In the genomic region with DNA sequence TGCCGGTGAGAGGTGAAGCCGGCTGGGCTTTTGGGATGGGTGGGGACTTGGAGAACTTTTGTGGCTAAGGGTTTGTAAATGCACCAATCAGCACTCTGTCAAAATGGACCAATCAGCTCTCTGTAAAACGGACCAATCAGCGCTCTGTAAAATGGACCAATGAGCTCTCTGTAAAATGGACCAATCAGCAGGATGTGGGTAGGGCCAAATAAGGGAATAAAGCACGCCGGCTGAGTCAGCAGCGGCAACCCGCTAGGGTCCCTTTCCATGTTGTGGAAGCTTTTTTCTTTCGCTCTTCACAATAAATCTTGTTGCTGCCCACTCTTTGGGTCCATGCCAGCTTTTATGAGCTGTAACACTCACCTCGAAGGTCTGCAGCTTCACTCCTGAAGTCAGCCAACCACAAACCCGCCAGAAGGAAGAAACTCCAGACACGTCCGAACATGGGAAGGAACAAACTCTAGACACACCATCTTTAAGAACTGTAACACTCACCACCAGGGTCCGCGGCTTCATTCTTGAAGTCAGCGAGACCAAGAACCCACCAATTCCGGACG, we compare ENCODE assay signal across 3 cellular contexts.
TF ChIP-seq lines count a peak whose summit lies in the region.

No MANE protein-coding gene starts in this region.

TF ChIP-seq in WTC11, 78 proteins besides CTCF, POLR2A, EP300 and RAD21:
- peak; percentile 53 for TF ChIP-seq NFYB (CRISPR knock-in tag; conservative IDR thresholded peaks at IDR 0.05; ENCODE audit: low read depth)

TF ChIP-seq in K562, 482 proteins besides CTCF, POLR2A, EP300 and RAD21:
- TF ChIP-seq C11orf30 (IDR thresholded peaks at IDR 0.05; ENCODE audit: low read depth) (peak; percentile 32), SRF (CRISPR knock-in tag; IDR thresholded peaks at IDR 0.05) (peak in 1 of 2 experiments; percentile 91; a peak in 2 of 4 replicates), NFIC (IDR thresholded peaks at IDR 0.05) (0 out of 2 replicates have a peak, but pooled peaks have one; percentile 12), ZNF316 (IDR thresholded peaks at IDR 0.05) (peak; percentile 43; the same call in 1 of the 2 replicates), NFYB (IDR thresholded peaks at IDR 0.05; ENCODE audit: extremely low read depth, insufficient read length) (peak; percentile 63)

TF ChIP-seq in H1, 55 proteins besides CTCF, POLR2A, EP300 and RAD21:
- TF ChIP-seq SRF (IDR thresholded peaks at IDR 0.05; ENCODE audit: low read depth, low read length): peak; percentile 47; the same call in 1 of the 2 replicates
